Comparison of ENCODE assay signal across 15 cellular contexts in the genomic region with DNA sequence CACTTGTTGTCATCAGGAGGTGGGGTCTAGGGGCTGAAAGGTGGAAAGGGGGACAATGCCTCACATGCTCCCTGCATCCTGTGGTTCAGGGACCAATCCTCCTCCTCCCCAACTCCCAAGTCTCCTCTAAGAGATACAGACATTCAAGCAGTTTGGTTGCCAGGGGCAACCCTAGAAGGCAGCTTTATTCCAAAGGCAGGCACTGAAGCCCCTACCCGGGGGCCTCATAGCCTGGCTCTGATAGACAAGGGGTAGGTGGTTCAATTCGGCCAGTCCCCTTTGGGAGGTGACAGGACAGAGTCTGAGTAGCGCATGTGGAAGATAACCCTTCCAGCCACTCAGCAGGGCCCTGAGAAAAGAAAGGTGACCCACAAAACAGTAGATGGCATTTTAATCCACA.
"Had no signal": no experiment of that assay in that cellular context is flagged by ENCODE, and none has a peak within 500 bp of the region (broad histone marks: within the 10 kb centered on the region; RNA-seq: fewer than 3 reads in every experiment).

No MANE protein-coding gene starts in this region.

- H2AFZ ChIP-seq: parathyroid adenoma had no signal

- DNase-seq: activated CD4-positive, alpha-beta T cell treated with anti-CD3 and anti-CD28 coated beads, Interleukin-2, amount 50 U/mL, for 1 hour; activated naive CD4-positive, alpha-beta T cell; activated T-cell treated with anti-CD3 and anti-CD28 coated beads for 4 hours; aorta; hippocampal formation; left lung; stimulated activated CD4-positive, alpha-beta T cell treated with anti-CD3 and anti-CD28 coated beads, Interleukin-4, amount 100 ng/mL, for 4 hours; stimulated activated CD8-positive, alpha-beta memory T cell treated with anti-CD3 and anti-CD28 coated beads, Interleukin-4, amount 100 ng/mL, for 48 hours; stimulated activated naive CD4-positive, alpha-beta T cell treated with Interleukin-2 at 50 U/mL for 16 hours; T-helper 9 cell; trophoblast cell had no signal

- H3K9ac ChIP-seq: parathyroid adenoma had no signal

- ATAC-seq: activated CD4-positive, CD25-positive, alpha-beta regulatory T cell treated with anti-CD3 and anti-CD28 coated beads, Interleukin-2, amount 50 U/mL, for 24 hours; esophagus mucosa; left lung had no signal

- H3K36me3 ChIP-seq: breast epithelium, left lung had no signal

- H3K27me3 ChIP-seq: breast epithelium, left lung had no signal

- H3K4me3 ChIP-seq: breast epithelium, left lung had no signal

- H3K9me3 ChIP-seq: breast epithelium, left lung had no signal
